11 cellular contexts compared by ENCODE assay signal in the genomic region with DNA sequence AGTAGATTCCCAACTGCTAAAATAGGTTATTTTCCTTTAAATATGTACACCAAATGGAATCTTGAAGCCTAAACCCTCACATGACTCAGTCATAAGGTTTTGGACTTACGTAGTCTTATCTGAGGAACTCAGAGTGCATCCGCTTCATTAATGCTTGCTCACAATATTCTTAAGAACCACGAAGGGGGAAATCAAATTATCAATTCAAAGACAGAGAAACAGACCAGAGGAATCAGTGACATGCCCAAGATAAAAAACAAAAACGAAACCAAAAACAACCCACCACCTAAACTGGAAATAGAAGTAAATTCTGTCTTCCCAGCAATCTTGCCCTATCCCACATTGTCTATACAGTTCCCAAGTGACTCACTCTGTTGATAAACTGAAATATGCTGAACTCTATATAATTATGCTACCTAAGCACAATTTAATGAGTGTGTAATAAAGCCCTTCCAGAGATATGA.
DNase-seq lines count a peak whose midpoint lies in the region; ATAC-seq and TF ChIP-seq lines count a peak whose summit lies in the region.
"Had no signal": no experiment of that assay in that cellular context is flagged by ENCODE, and none has a peak within 500 bp of the region (broad histone marks: within the 10 kb centered on the region; RNA-seq: fewer than 3 reads in every experiment).

No MANE protein-coding gene starts in this region.

- H3K9me3 Mint-ChIP-seq in activated T-helper 17 cell treated with anti-CD3 and anti-CD28 coated beads, Interleukin-2, amount 50 U/mL, for 72 hours = peaks cover 20% of the 10 kb centered on the region
- H3K9me3 Mint-ChIP-seq in osteocyte (ENCODE audit: unreplicated experiment) = peaks cover 13% of the 10 kb centered on the region

- peak overlapping the region in 2 of 3 donors; percentile 13 to 24 for H3K9ac ChIP-seq in skeletal muscle tissue (ENCODE audit: low read depth in 1 of 3, low read length in 3 of 3)

- H3K27ac ChIP-seq in skeletal muscle tissue (ENCODE audit: low read depth, low read length) = peak overlapping the region; percentile 4
- H3K27ac ChIP-seq: stomach had no signal

- H3K27me3 ChIP-seq in skeletal muscle tissue (ENCODE audit: control insufficient read depth in 3 of 3, insufficient read depth in 3 of 3, low read length in 3 of 3) = peaks cover 0 to under 1% (median 0%) of the 10 kb centered on the region in 3 donors
- H3K27me3 ChIP-seq: stomach had no signal

- peak overlapping the region; percentile 61 for H3K4me3 Mint-ChIP-seq in activated T-helper 17 cell treated with anti-CD3 and anti-CD28 coated beads, Interleukin-2, amount 50 U/mL, for 72 hours
- H3K4me3 Mint-ChIP-seq in osteocyte (ENCODE audit: unreplicated experiment) = no peak overlapping the region
- H3K4me3 Mint-ChIP-seq: activated B cell treated with CpG ODN at 0.5 μM for 24 hours had no signal

- H3K36me3 Mint-ChIP-seq in activated T-helper 17 cell treated with anti-CD3 and anti-CD28 coated beads, Interleukin-2, amount 50 U/mL, for 72 hours (ENCODE audit: low read depth) = no peaks in the 10 kb centered on the region
- H3K36me3 Mint-ChIP-seq in osteocyte (ENCODE audit: unreplicated experiment) = no peaks in the 10 kb centered on the region

- no peak for TF ChIP-seq CTCF in osteocyte (IDR thresholded peaks at IDR 0.05)

- no peaks in the 10 kb centered on the region for H3K9me3 ChIP-seq in skeletal muscle tissue (ENCODE audit: control insufficient read depth in 3 of 3, low read length in 3 of 3)

- no peaks in the 10 kb centered on the region for H3K4me1 ChIP-seq in skeletal muscle tissue (ENCODE audit: control insufficient read depth in 3 of 3, insufficient read depth in 3 of 3, low read length in 3 of 3)
- H3K4me1 ChIP-seq: stomach had no signal

- peak overlapping the region; percentile 68 for H3K27ac Mint-ChIP-seq in activated T-helper 17 cell treated with anti-CD3 and anti-CD28 coated beads, Interleukin-2, amount 50 U/mL, for 72 hours
- no peak overlapping the region for H3K27ac Mint-ChIP-seq in osteocyte (ENCODE audit: unreplicated experiment)
- H3K27ac Mint-ChIP-seq: activated B cell treated with CpG ODN at 0.5 μM for 24 hours had no signal

- ATAC-seq in activated T-helper 17 cell treated with anti-CD3 and anti-CD28 coated beads, Interleukin-2, amount 50 U/mL, for 72 hours (replicated peaks) = peak; percentile 85
- ATAC-seq in GM19395 (IDR thresholded peaks at IDR 0.05; ENCODE audit: unreplicated experiment) (no peak), HG02970 (IDR thresholded peaks at IDR 0.05; ENCODE audit: low FRiP score, unreplicated experiment) (no peak)

- H3K27me3 Mint-ChIP-seq in activated T-helper 17 cell treated with anti-CD3 and anti-CD28 coated beads, Interleukin-2, amount 50 U/mL, for 72 hours = no peaks in the 10 kb centered on the region
- H3K27me3 Mint-ChIP-seq in osteocyte (ENCODE audit: unreplicated experiment) = no peaks in the 10 kb centered on the region
- H3K27me3 Mint-ChIP-seq: activated B cell treated with CpG ODN at 0.5 μM for 24 hours had no signal

- peak overlapping the region; percentile 13 to 61 (median 16) for H3K4me3 ChIP-seq in skeletal muscle tissue (ENCODE audit: low read length in 3 of 3)
- H3K4me3 ChIP-seq: stomach had no signal

- DNase-seq in HT1080 (ENCODE audit: low read depth) (peak; percentile 71), fibroblast of the conjunctiva (ENCODE audit: low read depth) (peak; percentile 9), osteocyte (ENCODE audit: extremely low spot score, unreplicated experiment) (no peak), globus pallidus (ENCODE audit: low spot score) (no peak)
- DNase-seq: activated B cell treated with CpG ODN at 0.5 μM for 24 hours, NCI-H2029, stomach had no signal

- H3K4me1 Mint-ChIP-seq in activated T-helper 17 cell treated with anti-CD3 and anti-CD28 coated beads, Interleukin-2, amount 50 U/mL, for 72 hours = peaks cover 28% of the 10 kb centered on the region
- no peaks in the 10 kb centered on the region for H3K4me1 Mint-ChIP-seq in osteocyte (ENCODE audit: unreplicated experiment)
- H3K4me1 Mint-ChIP-seq: activated B cell treated with CpG ODN at 0.5 μM for 24 hours had no signal

- H3K36me3 ChIP-seq in skeletal muscle tissue (ENCODE audit: control insufficient read depth in 3 of 3, insufficient read depth in 3 of 3, low read length in 3 of 3) = no peaks in the 10 kb centered on the region
- H3K36me3 ChIP-seq: stomach had no signal

Comparison
In these comparisons a context has a peak if more than half of its experiments do, and no peak if none do; other contexts are left out.
1. DNase-seq: peak in HT1080 (single experiment) and fibroblast of the conjunctiva (single experiment); none in osteocyte (single experiment) and globus pallidus (single experiment).